In genomic region chr20:38331245-38331644, GRCh38 we compare ENCODE assay signal across 30 cellular contexts. TPM values are rescaled to one million over a fixed set of nuclear protein-coding genes. Genes with fewer than 3 reads are reported as not detected.
"Had no signal": no experiment of that assay in that cellular context is flagged by ENCODE, and none has a peak within 500 bp of the region (broad histone marks: within the 10 kb centered on the region; RNA-seq: fewer than 3 reads in every experiment).

No MANE protein-coding gene starts in this region.

- H3K27me3 ChIP-seq: colonic mucosa, gastrocnemius medialis had no signal

- H3K36me3 ChIP-seq: colonic mucosa, esophagus squamous epithelium, gastrocnemius medialis, heart right ventricle, lower lobe of right lung had no signal

- H3K4me3 ChIP-seq: colonic mucosa, esophagus squamous epithelium, gastrocnemius medialis, heart right ventricle, left lung, lower lobe of right lung, mucosa of descending colon had no signal

- DNase-seq: colonic mucosa; cortex of kidney; effector CD8-positive, alpha-beta T cell; effector memory CD8-positive, alpha-beta T cell; endodermal cell; erythroblast; esophagus squamous epithelium; foreskin fibroblast; foreskin melanocyte; gastrocnemius medialis; glutamatergic neuron; head of caudate nucleus; heart right ventricle; hippocampal formation; left cardiac atrium; left lung; left ventricle myocardium superior; lower lobe of right lung; mesenchymal stem cell; mucosa of descending colon had no signal

- H3K9me3 ChIP-seq: colonic mucosa, esophagus squamous epithelium, gastrocnemius medialis, heart right ventricle, left lung, lower lobe of right lung, mucosa of descending colon had no signal

- H3K27ac ChIP-seq: colonic mucosa, epithelial cell of prostate, esophagus squamous epithelium, gastrocnemius medialis, heart right ventricle, left lung, lower lobe of right lung had no signal

- H3K4me1 ChIP-seq: colonic mucosa, esophagus squamous epithelium, gastrocnemius medialis, heart right ventricle, left lung, lower lobe of right lung had no signal

RNA-seq across cellular contexts. Expression of gene LBP, which starts 15.0 kb away (rescaled TPM):
- total RNA-seq: glomerular endothelial cell, kidney epithelial cell, lower lobe of right lung, mesothelial cell of epicardium, myocyte had no signal

RNA-seq across cellular contexts. Expression of gene BPI, which starts 27.3 kb away (rescaled TPM):
- total RNA-seq: colonic mucosa, dermis microvascular lymphatic vessel endothelial cell, endodermal cell, esophagus mucosa, gastrocnemius medialis, glomerular endothelial cell, kidney epithelial cell, left cardiac atrium, left ventricle myocardium superior, lower leg skin, lung microvascular endothelial cell, mesenteric fat pad, mesothelial cell of epicardium, myocyte had no signal
